23 cellular contexts compared by ENCODE assay signal in genomic region chrX:24468245-24468644, GRCh38. TPM values are rescaled to one million over a fixed set of nuclear protein-coding genes. Genes with fewer than 3 reads are reported as not detected.
A peak's percentile ranks its signal among the peaks of the same experiment; 100 is the strongest.
DNase-seq lines count a peak whose midpoint lies in the region; ATAC-seq, FAIRE-seq and TF ChIP-seq lines count a peak whose summit lies in the region.
"Had no signal": no experiment of that assay in that cellular context is flagged by ENCODE, and none has a peak within 500 bp of the region (broad histone marks: within the 10 kb centered on the region; RNA-seq: fewer than 3 reads in every experiment).

No MANE protein-coding gene starts in this region.

- intact Hi-C loops in CD8-positive, alpha-beta T cell (cut with DNase I, micrococcal nuclease): loop anchor here (5.0 to 10.0 kb wide), 4 partner anchors 413 to 683 kb away; partner anchors contain the start of genes APOO (in 2 of the 2), CXorf58 (in 2 of the 2), EIF2S3 (in 1 of the 2) and SAT1 (in 1 of the 2)

- FAIRE-seq in H54 (lab: Jason Lieb, UNC): no peak
- FAIRE-seq: kidney had no signal

- H3K9me3 Mint-ChIP-seq in CD8-positive, alpha-beta T cell: no peaks in the 10 kb centered on the region
- no peaks in the 10 kb centered on the region for H3K9me3 Mint-ChIP-seq in activated T-helper 17 cell treated with anti-CD3 and anti-CD28 coated beads, Interleukin-2, amount 50 U/mL, for 72 hours
- peaks cover 0 to 2% (median 0%) of the 10 kb centered on the region in 9 donors for H3K9me3 Mint-ChIP-seq in naive thymus-derived CD8-positive, alpha-beta T cell
- H3K9me3 Mint-ChIP-seq: dendritic cell treated with granulocyte-macrophage colony-stimulating factor and Interleukin-4, amounts not matched to agents 40 ng/mL and 50 ng/mL, for 4 days had no signal

- H3K4me1 Mint-ChIP-seq in CD8-positive, alpha-beta T cell (ENCODE audit: low read depth): peaks cover 57% of the 10 kb centered on the region
- peaks cover 18% of the 10 kb centered on the region for H3K4me1 Mint-ChIP-seq in activated T-helper 17 cell treated with anti-CD3 and anti-CD28 coated beads, Interleukin-2, amount 50 U/mL, for 72 hours
- H3K4me1 Mint-ChIP-seq in naive thymus-derived CD8-positive, alpha-beta T cell: peaks cover 21 to 59% (median 53%) of the 10 kb centered on the region in 4 donors

- ATAC-seq in CD8-positive, alpha-beta T cell: no peak
- no peak for ATAC-seq in activated T-helper 17 cell treated with anti-CD3 and anti-CD28 coated beads, Interleukin-2, amount 50 U/mL, for 72 hours (replicated peaks)
- no peak for ATAC-seq in naive thymus-derived CD8-positive, alpha-beta T cell
- no peak for ATAC-seq in GM21717 (IDR thresholded peaks at IDR 0.05; ENCODE audit: unreplicated experiment)
- ATAC-seq: esophagus mucosa had no signal

- H3K36me3 Mint-ChIP-seq in CD8-positive, alpha-beta T cell: peaks cover 2% of the 10 kb centered on the region
- H3K36me3 Mint-ChIP-seq in activated T-helper 17 cell treated with anti-CD3 and anti-CD28 coated beads, Interleukin-2, amount 50 U/mL, for 72 hours (ENCODE audit: low read depth): peaks cover 34% of the 10 kb centered on the region
- H3K36me3 Mint-ChIP-seq in naive thymus-derived CD8-positive, alpha-beta T cell: no peaks in the 10 kb centered on the region

- no peak overlapping the region for H3K9ac ChIP-seq in BLaER1 treated with 17β-estradiol and CSF1 and Interleukin-3, amounts not matched to agents 10 nM and 100 nM

- DNase-seq in CD8-positive, alpha-beta T cell: no peak
- no peak for DNase-seq in naive thymus-derived CD8-positive, alpha-beta T cell
- no peak for DNase-seq in H54 (ENCODE audit: insufficient read length, low spot score)
- DNase-seq in COR-L47 (lab: John Stamatoyannopoulos, UW): no peak
- no peak for DNase-seq in DMS153 treated with DMSO at 0.1 percent for 48 hours (lab: John Stamatoyannopoulos, UW; ENCODE audit: unreplicated experiment)
- DNase-seq: activated CD4-positive, CD25-positive, alpha-beta regulatory T cell treated with anti-CD3 and anti-CD28 coated beads, Interleukin-2, amount 50 U/mL, for 72 hours; activated T-cell treated with anti-CD3 and anti-CD28 coated beads, Interleukin-2, amount 50 U/mL, for 1 hour; aorta; DMS79 treated with DMSO at 0.1 percent for 48 hours; kidney; mesendoderm; MM.1S; NCI-H187 treated with DMSO at 0.1 percent for 48 hours; occipital lobe; OCI-M1; stimulated activated CD4-positive, alpha-beta T cell treated with anti-CD3 and anti-CD28 coated beads, Interleukin-4, amount 100 ng/mL, for 1 hour had no signal

- POLR2A ChIA-PET in CD8-positive, alpha-beta T cell (lab: Charles Lee): interaction anchor here (2.0 to 3.7 kb wide), 2 partner anchors 11 to 30 kb away, joined by 8 to 17 read pairs; no protein-coding TSS in a partner anchor
- POLR2A ChIA-PET in naive thymus-derived CD8-positive, alpha-beta T cell (lab: Charles Lee): no interaction called here

- H3K27ac ChIP-seq in BLaER1 treated with 17β-estradiol and CSF1 and Interleukin-3, amounts not matched to agents 10 nM and 100 nM: no peak overlapping the region
- no peak overlapping the region for H3K27ac ChIP-seq in CD8-positive, alpha-beta T cell (ENCODE audit: low read depth, low read length)

- no peaks in the 10 kb centered on the region for H3K36me3 ChIP-seq in BLaER1 treated with 17β-estradiol and CSF1 and Interleukin-3, amounts not matched to agents 10 nM and 100 nM
- no peaks in the 10 kb centered on the region for H3K36me3 ChIP-seq in CD8-positive, alpha-beta T cell (ENCODE audit: insufficient read depth, low read length)
- H3K36me3 ChIP-seq: tibial nerve had no signal

- TF ChIP-seq POLR2A in H54 (IDR thresholded peaks at IDR 0.05; ENCODE audit: low read depth, low read length): no peak

- no peaks in the 10 kb centered on the region for H3K27me3 Mint-ChIP-seq in CD8-positive, alpha-beta T cell (ENCODE audit: low read depth)
- H3K27me3 Mint-ChIP-seq in activated T-helper 17 cell treated with anti-CD3 and anti-CD28 coated beads, Interleukin-2, amount 50 U/mL, for 72 hours: no peaks in the 10 kb centered on the region
- H3K27me3 Mint-ChIP-seq in naive thymus-derived CD8-positive, alpha-beta T cell: no peaks in the 10 kb centered on the region
- H3K27me3 Mint-ChIP-seq: B cell; dendritic cell treated with granulocyte-macrophage colony-stimulating factor and Interleukin-4, amounts not matched to agents 40 ng/mL and 50 ng/mL, for 4 days had no signal

- H3K4me3 Mint-ChIP-seq in CD8-positive, alpha-beta T cell: peak overlapping the region; percentile 42
- H3K4me3 Mint-ChIP-seq in activated T-helper 17 cell treated with anti-CD3 and anti-CD28 coated beads, Interleukin-2, amount 50 U/mL, for 72 hours: peak overlapping the region; percentile 96
- peak overlapping the region in 9 of 10 donors; percentile 5 to 84 (median 50) for H3K4me3 Mint-ChIP-seq in naive thymus-derived CD8-positive, alpha-beta T cell
- H3K4me3 Mint-ChIP-seq: dendritic cell treated with granulocyte-macrophage colony-stimulating factor and Interleukin-4, amounts not matched to agents 40 ng/mL and 50 ng/mL, for 4 days had no signal

- peaks cover 21 to 53% (median 37%) of the 10 kb centered on the region in 10 experiments for H3K4me1 ChIP-seq in BLaER1 treated with 17β-estradiol and CSF1 and Interleukin-3, amounts not matched to agents 10 nM and 100 nM
- peaks cover 43% of the 10 kb centered on the region for H3K4me1 ChIP-seq in CD8-positive, alpha-beta T cell (ENCODE audit: insufficient read depth, low read length)

- H3K27me3 ChIP-seq in BLaER1 treated with 17β-estradiol and CSF1 and Interleukin-3, amounts not matched to agents 10 nM and 100 nM: peaks cover 0 to 13% (median 0%) of the 10 kb centered on the region in 11 experiments; a peak in 6 of 22 replicates
- H3K27me3 ChIP-seq in CD8-positive, alpha-beta T cell (ENCODE audit: insufficient read depth, low read length): no peaks in the 10 kb centered on the region
- H3K27me3 ChIP-seq: tibial nerve had no signal

- peaks cover 0 to 8% (median 6%) of the 10 kb centered on the region in 11 experiments; a peak in 6 of 22 replicates for H3K9me3 ChIP-seq in BLaER1 treated with 17β-estradiol and CSF1 and Interleukin-3, amounts not matched to agents 10 nM and 100 nM (replicated peaks in 1 of 11)
- no peaks in the 10 kb centered on the region for H3K9me3 ChIP-seq in CD8-positive, alpha-beta T cell (ENCODE audit: low read length)
- H3K9me3 ChIP-seq: tibial nerve had no signal

- H4K20me1 ChIP-seq in BLaER1 treated with 17β-estradiol and CSF1 and Interleukin-3, amounts not matched to agents 10 nM and 100 nM: peaks cover 0 to 5% (median 0%) of the 10 kb centered on the region in 11 experiments; a peak in 3 of 22 replicates

- H3K4me2 ChIP-seq in BLaER1 treated with 17β-estradiol and CSF1 and Interleukin-3, amounts not matched to agents 10 nM and 100 nM: peak overlapping the region in 6 of 11 experiments; percentile 3 to 81 (median 22); a peak in 4 of 22 replicates

- no peak for TF ChIP-seq CTCF in CD8-positive, alpha-beta T cell (IDR thresholded peaks at IDR 0.05)

- peak overlapping the region; percentile 79 for H3K27ac Mint-ChIP-seq in CD8-positive, alpha-beta T cell
- H3K27ac Mint-ChIP-seq in activated T-helper 17 cell treated with anti-CD3 and anti-CD28 coated beads, Interleukin-2, amount 50 U/mL, for 72 hours: peak overlapping the region; percentile 76
- H3K27ac Mint-ChIP-seq in naive thymus-derived CD8-positive, alpha-beta T cell: peak overlapping the region in 8 of 10 donors; percentile 23 to 89 (median 66)
- H3K27ac Mint-ChIP-seq: B cell; dendritic cell treated with granulocyte-macrophage colony-stimulating factor and Interleukin-4, amounts not matched to agents 40 ng/mL and 50 ng/mL, for 4 days had no signal

- H3K4me3 ChIP-seq in BLaER1 treated with 17β-estradiol and CSF1 and Interleukin-3, amounts not matched to agents 10 nM and 100 nM: no peak overlapping the region
- H3K4me3 ChIP-seq in CD8-positive, alpha-beta T cell (ENCODE audit: low read depth, low read length): no peak overlapping the region
- H3K4me3 ChIP-seq: tibial nerve had no signal

- CTCF ChIA-PET in CD8-positive, alpha-beta T cell (lab: Charles Lee): interaction anchor here (1.0 kb wide), 1 partner anchor 30 kb away, joined by 3 read pairs; no protein-coding TSS in a partner anchor

RNA-seq across cellular contexts. Expression of gene PDK3, which starts 3.2 kb away (rescaled TPM):
- total RNA-seq in CD8-positive, alpha-beta T cell: 10 to 100 TPM; 13.3 to 16.8 TPM
- 10 to 100 TPM; 45.1 to 82.3 TPM for total RNA-seq in activated T-helper 17 cell treated with anti-CD3 and anti-CD28 coated beads, Interleukin-2, amount 50 U/mL, for 72 hours
- 10 to 100 TPM; 26.7 to 27.0 TPM for total RNA-seq in naive thymus-derived CD8-positive, alpha-beta T cell
- 10 to 100 TPM; 34.4 to 40.4 (median 39.9) TPM for polyA plus RNA-seq in naive thymus-derived CD8-positive, alpha-beta T cell

Comparison
In these comparisons a context has a peak if more than half of its experiments do, and no peak if none do; other contexts are left out.
1. H3K4me3 Mint-ChIP-seq: peak in every context shown above with its lines; median percentile 96 in activated T-helper 17 cell treated with anti-CD3 and anti-CD28 coated beads, Interleukin-2, amount 50 U/mL, for 72 hours; 50 in naive thymus-derived CD8-positive, alpha-beta T cell; 42 in CD8-positive, alpha-beta T cell.